Comparison of ENCODE assay signal across 10 cellular contexts in genomic region chr2:173124441-173124840, GRCh38. TPM values are rescaled to one million over a fixed set of nuclear protein-coding genes. Genes with fewer than 3 reads are reported as not detected.
DNase-seq lines count a peak whose midpoint lies in the region; ATAC-seq, FAIRE-seq and TF ChIP-seq lines count a peak whose summit lies in the region.
"Had no signal": no experiment of that assay in that cellular context is flagged by ENCODE, and none has a peak within 500 bp of the region (broad histone marks: within the 10 kb centered on the region; RNA-seq: fewer than 3 reads in every experiment).

No MANE protein-coding gene starts in this region.

- FAIRE-seq in H54 (lab: Jason Lieb, UNC): peak; percentile 41

- H3K4me1 Mint-ChIP-seq in activated naive CD4-positive, alpha-beta T cell treated with anti-CD3 and anti-CD28 coated beads for 36 hours (ENCODE audit: low read depth): peaks cover 5% of the 10 kb centered on the region

- H3K27ac ChIP-seq in PC-9: no peak overlapping the region

- no peak overlapping the region for H3K27ac Mint-ChIP-seq in activated naive CD4-positive, alpha-beta T cell treated with anti-CD3 and anti-CD28 coated beads for 36 hours
- H3K27ac Mint-ChIP-seq: effector memory CD8-positive, alpha-beta T cell had no signal

- no peak overlapping the region for H2AFZ ChIP-seq in PC-9

- H3K27me3 ChIP-seq in PC-9 (ENCODE audit: insufficient read depth, low read depth): no peaks in the 10 kb centered on the region

- no TSS peak for BruUV-seq in PC-9 (replicated peaks; lab: Mats Ljungman, UMichigan)

- intact Hi-C loops in PC-9 (cut with micrococcal nuclease; ENCODE audit: unreplicated experiment): no loop called here
- intact Hi-C loops in activated naive CD4-positive, alpha-beta T cell treated with anti-CD3 and anti-CD28 coated beads for 36 hours (cut with micrococcal nuclease): no loop called here

- H3K27me3 Mint-ChIP-seq in activated naive CD4-positive, alpha-beta T cell treated with anti-CD3 and anti-CD28 coated beads for 36 hours (ENCODE audit: low read depth): peaks cover 15% of the 10 kb centered on the region
- H3K27me3 Mint-ChIP-seq: effector memory CD8-positive, alpha-beta T cell had no signal

- POLR2A ChIA-PET in PC-9 (lab: Charles Lee; ENCODE audit: unreplicated experiment): interaction anchor here (0.6 kb wide), 1 partner anchor 692 kb away, joined by 4 read pairs; no protein-coding TSS in a partner anchor

- CTCF ChIA-PET in PC-9 (lab: Charles Lee): interaction anchor here (0.5 to 1.3 kb wide), 3 partner anchors 20 to 86 kb away, joined by 5 to 15 read pairs (median 5); no protein-coding TSS in a partner anchor
- CTCF ChIA-PET in activated naive CD4-positive, alpha-beta T cell treated with anti-CD3 and anti-CD28 coated beads for 36 hours (lab: Charles Lee): interaction anchor here (1.3 kb wide), 1 partner anchor 97 kb away, joined by 4 read pairs; no protein-coding TSS in a partner anchor

- no peak for TF ChIP-seq POLR2A in H54 (IDR thresholded peaks at IDR 0.05; ENCODE audit: low read depth, low read length)

- H3K4me2 ChIP-seq in PC-9: no peak overlapping the region

- H3K4me3 ChIP-seq in PC-9: no peak overlapping the region
- no peak overlapping the region for H3K4me3 ChIP-seq in fibroblast of mammary gland (ENCODE audit: control insufficient read depth, low read depth, low read length)

- no peaks in the 10 kb centered on the region for H4K20me1 ChIP-seq in PC-9 (ENCODE audit: insufficient read depth)

- no peaks in the 10 kb centered on the region for H3F3A ChIP-seq in PC-9 (ENCODE audit: insufficient read depth, low read depth)

- H3K79me2 ChIP-seq in PC-9 (ENCODE audit: low read depth): 0 out of 2 replicates have a peak, but pooled peaks cover 4% of the 10 kb centered on the region

- H3K4me3 Mint-ChIP-seq in activated naive CD4-positive, alpha-beta T cell treated with anti-CD3 and anti-CD28 coated beads for 36 hours: no peak overlapping the region
- H3K4me3 Mint-ChIP-seq: effector memory CD8-positive, alpha-beta T cell had no signal

- H3K9me3 Mint-ChIP-seq in activated naive CD4-positive, alpha-beta T cell treated with anti-CD3 and anti-CD28 coated beads for 36 hours: no peaks in the 10 kb centered on the region
- H3K9me3 Mint-ChIP-seq: effector memory CD8-positive, alpha-beta T cell had no signal

- no peak for ATAC-seq in HG02798 (IDR thresholded peaks at IDR 0.05; ENCODE audit: poor library complexity, unreplicated experiment)
- ATAC-seq: effector memory CD8-positive, alpha-beta T cell had no signal

- no peak for TF ChIP-seq CTCF in PC-9 (conservative IDR thresholded peaks at IDR 0.05)
- no peak for TF ChIP-seq CTCF in fibroblast of mammary gland (conservative IDR thresholded peaks at IDR 0.05; ENCODE audit: control insufficient read depth, insufficient read depth, low read depth, low read length)

- DNase-seq in H54 (ENCODE audit: insufficient read length, low spot score): no peak
- DNase-seq in PC-9: peak; percentile 11 to 64
- peak; percentile 39 for DNase-seq in fibroblast of mammary gland (ENCODE audit: low read depth)
- DNase-seq in renal cortical epithelial cell (ENCODE audit: low read depth): peak; percentile 45
- DNase-seq in H4 (ENCODE audit: low spot score): no peak
- DNase-seq in activated naive CD4-positive, alpha-beta T cell (lab: John Stamatoyannopoulos, UW): no peak
- no peak for DNase-seq in activated naive CD4-positive, alpha-beta T cell treated with anti-CD3 and anti-CD28 coated beads for 36 hours
- DNase-seq: activated CD8-positive, alpha-beta memory T cell treated with anti-CD3 and anti-CD28 coated beads, Interleukin-2, amount 50 U/mL, for 48 hours; effector memory CD8-positive, alpha-beta T cell had no signal

- H3K36me3 Mint-ChIP-seq in activated naive CD4-positive, alpha-beta T cell treated with anti-CD3 and anti-CD28 coated beads for 36 hours (ENCODE audit: low read depth): no peaks in the 10 kb centered on the region

- H3K36me3 ChIP-seq in PC-9 (ENCODE audit: low read depth): peaks cover 9% of the 10 kb centered on the region

- no peaks in the 10 kb centered on the region for H3K9me3 ChIP-seq in PC-9 (ENCODE audit: insufficient read depth, low read depth)

- H3K4me1 ChIP-seq in PC-9 (replicated peaks; ENCODE audit: insufficient read depth): no peaks in the 10 kb centered on the region

- H3K9me2 ChIP-seq in PC-9 (ENCODE audit: insufficient read depth): no peaks in the 10 kb centered on the region

RNA-seq across cellular contexts. Expression of gene MAP3K20, which starts 48.8 kb away (rescaled TPM):
- total RNA-seq in PC-9 (2021) (58.5 and 60.5 TPM in 2 replicates), renal cortical epithelial cell (26.4 and 28.5 TPM in 2 replicates)
- 22.4 and 29.8 TPM in 2 replicates for total RNA-seq in H4 (2014; rRNA removed; shearing (Covaris generic))
- 1 to 10 TPM; 3.0 to 3.7 TPM for total RNA-seq in activated naive CD4-positive, alpha-beta T cell treated with anti-CD3 and anti-CD28 coated beads for 36 hours

Comparison
In these comparisons a context has a peak if more than half of its experiments do, and no peak if none do; other contexts are left out.
1. DNase-seq: peak in PC-9 (2 of 2), fibroblast of mammary gland (single experiment) and renal cortical epithelial cell (single experiment); none in H54 (single experiment), H4 (single experiment), activated naive CD4-positive, alpha-beta T cell (0 of 4) and activated naive CD4-positive, alpha-beta T cell treated with anti-CD3 and anti-CD28 coated beads for 36 hours (single experiment).